14 cellular contexts compared by ENCODE assay signal in genomic region chr10:80870282-80870681, GRCh38.
DNase-seq lines count a peak whose midpoint lies in the region; ATAC-seq and TF ChIP-seq lines count a peak whose summit lies in the region.
"Had no signal": no experiment of that assay in that cellular context is flagged by ENCODE, and none has a peak within 500 bp of the region (broad histone marks: within the 10 kb centered on the region; RNA-seq: fewer than 3 reads in every experiment).

No MANE protein-coding gene starts in this region.

- no peaks in the 10 kb centered on the region for H3K9me3 Mint-ChIP-seq in endothelial cell (ENCODE audit: unreplicated experiment)

- H3K4me1 Mint-ChIP-seq in endothelial cell (ENCODE audit: unreplicated experiment): no peaks in the 10 kb centered on the region

- H3K36me3 Mint-ChIP-seq in endothelial cell (ENCODE audit: low read depth, unreplicated experiment): no peaks in the 10 kb centered on the region
- H3K36me3 Mint-ChIP-seq: natural killer cell treated with Interleukin-12 subunit alpha and Interleukin-12 subunit beta and Interleukin-15 and Interleukin-18, amount 100 ng/mL, for 72 hours had no signal

- TF ChIP-seq CTCF in endothelial cell (IDR thresholded peaks at IDR 0.05; ENCODE audit: unreplicated experiment): no peak

- no peak for DNase-seq in activated T-cell treated with anti-CD3 and anti-CD28 coated beads, Interleukin-2, amount 50 U/mL, for 1 hour
- DNase-seq in NCI-H524 treated with DMSO at 0.1 percent for 48 hours (lab: John Stamatoyannopoulos, UW) (no peak), NCI-H1694 (lab: John Stamatoyannopoulos, UW) (no peak), endothelial cell (ENCODE audit: low spot score) (no peak)
- DNase-seq: BE2C, esophagus squamous epithelium, hypothalamus, left ventricle myocardium superior had no signal

- no peaks in the 10 kb centered on the region for H3K27me3 Mint-ChIP-seq in endothelial cell (ENCODE audit: unreplicated experiment)
- H3K27me3 Mint-ChIP-seq: natural killer cell treated with Interleukin-12 subunit alpha and Interleukin-12 subunit beta and Interleukin-15 and Interleukin-18, amount 100 ng/mL, for 72 hours had no signal

- ATAC-seq in GM18867 (IDR thresholded peaks at IDR 0.05; ENCODE audit: unreplicated experiment) (peak; percentile 97), GM21515 (IDR thresholded peaks at IDR 0.05; ENCODE audit: unreplicated experiment) (peak; percentile 90), HG02970 (IDR thresholded peaks at IDR 0.05; ENCODE audit: low FRiP score, unreplicated experiment) (peak; percentile 64), HG03520 (IDR thresholded peaks at IDR 0.05; ENCODE audit: unreplicated experiment) (peak; percentile 86)
- ATAC-seq: left ventricle myocardium superior; natural killer cell treated with Interleukin-12 subunit alpha and Interleukin-12 subunit beta and Interleukin-15 and Interleukin-18, amount 100 ng/mL, for 72 hours; sciatic nerve had no signal

- no peak overlapping the region for H3K27ac Mint-ChIP-seq in endothelial cell (ENCODE audit: unreplicated experiment)
- H3K27ac Mint-ChIP-seq: natural killer cell treated with Interleukin-12 subunit alpha and Interleukin-12 subunit beta and Interleukin-15 and Interleukin-18, amount 100 ng/mL, for 72 hours had no signal

- no peak overlapping the region for H3K4me3 Mint-ChIP-seq in endothelial cell (ENCODE audit: unreplicated experiment)
- H3K4me3 Mint-ChIP-seq: natural killer cell treated with Interleukin-12 subunit alpha and Interleukin-12 subunit beta and Interleukin-15 and Interleukin-18, amount 100 ng/mL, for 72 hours had no signal
